Comparison of ENCODE assay signal across 14 cellular contexts in genomic region chr11:75543808-75544207, GRCh38. TPM values are rescaled to one million over a fixed set of nuclear protein-coding genes. Genes with fewer than 3 reads are reported as not detected.
DNase-seq lines count a peak whose midpoint lies in the region; ATAC-seq, FAIRE-seq and TF ChIP-seq lines count a peak whose summit lies in the region.
"Had no signal": no experiment of that assay in that cellular context is flagged by ENCODE, and none has a peak within 500 bp of the region (broad histone marks: within the 10 kb centered on the region; RNA-seq: fewer than 3 reads in every experiment).

No MANE protein-coding gene starts in this region.

- POLR2A ChIA-PET in HepG2 (lab: Yijun Ruan, JAX): no interaction called here
- POLR2A ChIA-PET in H1 (lab: Charles Lee; ENCODE audit: partially characterized antibody): interaction anchor here (4.2 to 6.0 kb wide), 4 partner anchors 10 to 30 kb away, joined by 22 to 104 read pairs (median 48); partner anchors contain the start of gene SERPINH1

- DNase-seq in HepG2 (ENCODE audit: low spot score) (no peak), right lobe of liver (no peak), RPMI8226 (peak; percentile 50), H1 (ENCODE audit: low read depth in 1 of 2, low spot score in 2 of 2) (no peak), T-helper 17 cell (no peak), upper lobe of left lung (no peak), NOMO-1 treated with dmso at 0.1 percent for 144 hours (lab: John Stamatoyannopoulos, UW; ENCODE audit: unreplicated experiment) (no peak)
- DNase-seq: AML-193, Calu3, NCI-H1048, SHP77 had no signal

- H3K27ac Mint-ChIP-seq in T-helper 17 cell: no peak overlapping the region

- H3K4me2 ChIP-seq in HepG2 (ENCODE audit: low read depth, low read length): no peak overlapping the region
- no peak overlapping the region for H3K4me2 ChIP-seq in H1 (ENCODE audit: insufficient read depth in 1 of 2, low read depth in 2 of 2, low read length in 2 of 2)

- H4K20me1 ChIP-seq in HepG2 (ENCODE audit: insufficient read depth, low read length): no peaks in the 10 kb centered on the region
- H4K20me1 ChIP-seq in H1 (replicated peaks in 1 of 2; ENCODE audit: control insufficient read depth in 1 of 2, insufficient read depth in 2 of 2, low read length in 2 of 2): no peaks in the 10 kb centered on the region

- TF ChIP-seq POLR2A in HepG2 (IDR thresholded peaks at IDR 0.05; ENCODE audit: insufficient read depth in 1 of 2, low read depth in 2 of 2, low read length in 2 of 2): no peak
- no peak for TF ChIP-seq POLR2A in right lobe of liver (IDR thresholded peaks at IDR 0.05)
- TF ChIP-seq POLR2A in H1 (IDR thresholded peaks at IDR 0.05; ENCODE audit: control extremely low read depth in 1 of 2, low read depth in 2 of 2, low read length in 2 of 2): no peak
- no peak for TF ChIP-seq POLR2A in upper lobe of left lung (IDR thresholded peaks at IDR 0.05)

- H3K27me3 Mint-ChIP-seq in T-helper 17 cell: peaks cover 6% of the 10 kb centered on the region

- H2BK12ac ChIP-seq in H1 (ENCODE audit: low read depth, low read length): no peak overlapping the region

- H2BK15ac ChIP-seq in H1 (ENCODE audit: low read length): no peak overlapping the region

- H3K4ac ChIP-seq in H1 (replicated peaks; ENCODE audit: insufficient read length, low read depth, low read length): no peak overlapping the region

- no peak overlapping the region for H2BK5ac ChIP-seq in H1 (ENCODE audit: low read depth, low read length)

- no peak overlapping the region for H4K8ac ChIP-seq in H1 (ENCODE audit: extremely low read depth, insufficient read depth, low read length)

- 66% methylated on average over 5 of the region's 6 CpGs for WGBS in HepG2 (ENCODE audit: low lambda C conversion rate)
- 78% methylated on average over 3 of the region's 6 CpGs for WGBS in right lobe of liver (ENCODE audit: insufficient coverage, low coverage, low lambda C conversion rate, missing lambda C conversion rate)
- 87% methylated on average over 6 of the region's 6 CpGs; no CpG with 5 or more reads in 1 of the 2 experiments for WGBS in H1 (ENCODE audit: extremely low coverage in 1 of 2, insufficient coverage in 1 of 2, insufficient read length in 1 of 2, insufficient replicate concordance in 2 of 2, low coverage in 1 of 2, low lambda C conversion rate in 2 of 2, missing lambda C conversion rate in 1 of 2), 2 experiments
- WGBS in upper lobe of left lung, 2 donors: 87% methylated on average over 6 of the region's 6 CpGs

- FAIRE-seq in HepG2 (lab: Jason Lieb, UNC): no peak
- no peak for FAIRE-seq in H1 (lab: Jason Lieb, UNC)
- FAIRE-seq: H54 had no signal

- H4K5ac ChIP-seq in H1 (ENCODE audit: insufficient read length, low read depth, low read length): no peak overlapping the region

- H3K9ac ChIP-seq in HepG2 (ENCODE audit: insufficient read depth, low read depth, low read length) (no peak overlapping the region), H1 (replicated peaks in 1 of 4; ENCODE audit: extremely low read depth in 1 of 4, low read depth in 3 of 4, low read length in 3 of 4) (no peak overlapping the region)

- no peak overlapping the region for H3K56ac ChIP-seq in H1 (replicated peaks; ENCODE audit: insufficient read length, low read depth, low read length)

- no peak overlapping the region for H2BK20ac ChIP-seq in H1 (ENCODE audit: low read length)

- no peak overlapping the region for H3K14ac ChIP-seq in H1 (ENCODE audit: insufficient read length)

- no peak overlapping the region for H3K18ac ChIP-seq in H1 (ENCODE audit: extremely low read depth, low read length)

- TF ChIP-seq EP300 in HepG2 (IDR thresholded peaks at IDR 0.05; ENCODE audit: low read depth in 2 of 2, low read length in 2 of 2) (no peak), HepG2 (CRISPR knock-in tag; IDR thresholded peaks at IDR 0.05; ENCODE audit: borderline replicate concordance) (no peak), H1 (IDR thresholded peaks at IDR 0.05; ENCODE audit: borderline replicate concordance in 1 of 2, low read depth in 2 of 2, low read length in 2 of 2) (no peak), upper lobe of left lung (IDR thresholded peaks at IDR 0.05) (no peak)

- ATAC-seq in HepG2: no peak
- ATAC-seq in right lobe of liver: no peak
- no peak for ATAC-seq in GM21786 (IDR thresholded peaks at IDR 0.05; ENCODE audit: unreplicated experiment)
- no peak for ATAC-seq in T-helper 17 cell
- no peak for ATAC-seq in upper lobe of left lung (ENCODE audit: low FRiP score in 2 of 2)
- ATAC-seq: Panc1 had no signal

- no peaks in the 10 kb centered on the region for H3K9me3 ChIP-seq in HepG2 (ENCODE audit: low read length)
- H3K9me3 ChIP-seq in right lobe of liver: no peaks in the 10 kb centered on the region
- H3K9me3 ChIP-seq in H1 (ENCODE audit: insufficient read depth in 2 of 2, low read depth in 1 of 2, low read length in 1 of 2): no peaks in the 10 kb centered on the region
- H3K9me3 ChIP-seq in T-helper 17 cell (ENCODE audit: control insufficient read depth, low read length, poor library complexity, severe bottlenecking): no peaks in the 10 kb centered on the region
- H3K9me3 ChIP-seq in upper lobe of left lung: no peaks in the 10 kb centered on the region

- no peak overlapping the region for H4K91ac ChIP-seq in H1 (replicated peaks; ENCODE audit: insufficient read length, low read length)

- peaks cover 15% of the 10 kb centered on the region for H3K4me1 ChIP-seq in HepG2 (ENCODE audit: insufficient read depth, low read length)
- H3K4me1 ChIP-seq in right lobe of liver: no peaks in the 10 kb centered on the region
- H3K4me1 ChIP-seq in H1 (replicated peaks in 1 of 4; ENCODE audit: control insufficient read depth in 3 of 4, insufficient read depth in 4 of 4, low read length in 3 of 4): peaks cover 0 to 4% (median 4%) of the 10 kb centered on the region in 4 experiments; a peak in 5 of 7 replicates
- H3K4me1 ChIP-seq in upper lobe of left lung: peaks cover 5 to 9% (median 6%) of the 10 kb centered on the region in 4 donors

- no peak overlapping the region for H3K23ac ChIP-seq in H1 (ENCODE audit: insufficient read length)

- intact Hi-C loops in HepG2 (cut with micrococcal nuclease; ENCODE audit: unreplicated experiment) (no loop called here), right lobe of liver (cut with DNase I) (loop anchor here in 1 of 2 donors (10.0 kb wide), 1 partner anchor 259 kb away; no protein-coding TSS in a partner anchor)

- in situ Hi-C loops in HepG2 (cut with HindIII; ENCODE audit: extremely low pct_ligation_motif_present, low pct_unique_long_range_greater_than_20kb): loop anchor here (5.0 kb wide), 1 partner anchor 33 kb away; no protein-coding TSS in a partner anchor

- BruUV-seq in HepG2 (replicated peaks; lab: Mats Ljungman, UMichigan): no TSS peak

- H3K79me2 ChIP-seq in HepG2 (ENCODE audit: insufficient read depth, low read length) (no peaks in the 10 kb centered on the region), H1 (ENCODE audit: control insufficient read depth in 1 of 2, insufficient read depth in 2 of 2, low read length in 2 of 2) (no peaks in the 10 kb centered on the region)

- CTCF ChIA-PET in HepG2 (lab: Yijun Ruan, JAX; ENCODE audit: low intra/inter-chr PET ratio, low total read pairs): no interaction called here
- CTCF ChIA-PET in H1 (lab: Charles Lee; ENCODE audit: partially characterized antibody): interaction anchor here (1.0 to 5.5 kb wide), 12 partner anchors 10 to 99 kb away, joined by 3 to 90 read pairs (median 6); no protein-coding TSS in a partner anchor

- H3K27me3 ChIP-seq in HepG2 (ENCODE audit: control insufficient read depth in 1 of 2, insufficient read depth in 2 of 2, low read length in 2 of 2): peaks cover 4 to 23% of the 10 kb centered on the region in 2 experiments
- no peaks in the 10 kb centered on the region for H3K27me3 ChIP-seq in right lobe of liver
- no peaks in the 10 kb centered on the region; a peak in 1 of 7 replicates for H3K27me3 ChIP-seq in H1 (replicated peaks in 1 of 4; ENCODE audit: control insufficient read depth in 3 of 4, extremely low read depth in 1 of 4, insufficient read depth in 3 of 4, low read length in 3 of 4)
- H3K27me3 ChIP-seq in upper lobe of left lung: no peaks in the 10 kb centered on the region

- no peak overlapping the region for H3K4me3 Mint-ChIP-seq in T-helper 17 cell

- H3K4me3 ChIP-seq in HepG2 (replicated peaks in 1 of 3; ENCODE audit: insufficient read depth in 1 of 3, low read depth in 2 of 3, low read length in 3 of 3) (no peak overlapping the region), right lobe of liver (no peak overlapping the region), H1 (ENCODE audit: extremely low read depth in 1 of 4, insufficient read depth in 2 of 4, low read depth in 3 of 4, low read length in 4 of 4) (no peak overlapping the region), upper lobe of left lung (no peak overlapping the region)

- H3K79me1 ChIP-seq in H1 (ENCODE audit: low read depth, low read length): no peaks in the 10 kb centered on the region

- no peaks in the 10 kb centered on the region for H3K23me2 ChIP-seq in H1 (ENCODE audit: low read depth, low read length)

- no peak overlapping the region for H3K27ac ChIP-seq in HepG2 (ENCODE audit: extremely low read length, insufficient read depth, low read length)
- no peak overlapping the region for H3K27ac ChIP-seq in right lobe of liver
- no peak overlapping the region for H3K27ac ChIP-seq in H1 (ENCODE audit: low read depth, low read length)
- no peak overlapping the region for H3K27ac ChIP-seq in upper lobe of left lung

- TF ChIP-seq CTCF in HepG2 (CRISPR knock-in tag; IDR thresholded peaks at IDR 0.05) (no peak), right lobe of liver (IDR thresholded peaks at IDR 0.05) (no peak), H1 (IDR thresholded peaks at IDR 0.05; ENCODE audit: control extremely low read depth in 1 of 3, insufficient read depth in 1 of 3, low read depth in 1 of 3, low read length in 3 of 3) (no peak), upper lobe of left lung (IDR thresholded peaks at IDR 0.05) (no peak)

- H3K36me3 ChIP-seq in HepG2 (replicated peaks in 1 of 2; ENCODE audit: control insufficient read depth in 1 of 2, insufficient read depth in 2 of 2, low read length in 2 of 2) (no peaks in the 10 kb centered on the region), right lobe of liver (no peaks in the 10 kb centered on the region), H1 (ENCODE audit: control insufficient read depth in 2 of 4, insufficient read depth in 4 of 4, low read length in 3 of 4) (no peaks in the 10 kb centered on the region), upper lobe of left lung (no peaks in the 10 kb centered on the region)

- H3K36me3 Mint-ChIP-seq in T-helper 17 cell (ENCODE audit: low read depth): no peaks in the 10 kb centered on the region

- no peaks in the 10 kb centered on the region for H3K4me1 Mint-ChIP-seq in T-helper 17 cell

- H2AFZ ChIP-seq in HepG2 (ENCODE audit: low read length) (no peak overlapping the region), H1 (ENCODE audit: low read length) (no peak overlapping the region)

- TF ChIP-seq RAD21 in HepG2 (CRISPR knock-in tag; IDR thresholded peaks at IDR 0.05) (no peak), H1 (IDR thresholded peaks at IDR 0.05 in 1 of 2, conservative IDR thresholded peaks at IDR 0.05 in 1 of 2; ENCODE audit: low read depth in 2 of 2, low read length in 2 of 2) (no peak)

- no peak overlapping the region for H2AK5ac ChIP-seq in H1 (ENCODE audit: low read depth, low read length)

- no peak overlapping the region for H2BK120ac ChIP-seq in H1 (replicated peaks; ENCODE audit: low read depth, low read length)

RNA-seq across cellular contexts. Expression of gene GDPD5, which starts 18.1 kb away (rescaled TPM):
- total RNA-seq in HepG2 (2016; rRNA removed; fragmentation: Illumina TruSeq; extraction: Trizol) (35.8 and 67.5 TPM in 2 replicates), right lobe of liver (10 to 100 TPM in 1 of 6 experiments, 1 to 10 TPM in 5; 2.0 to 10.7 (median 4.1) TPM), T-helper 17 cell (100 to 1,000 TPM in 1 of 2 donors, 10 to 100 TPM in 1; 77.3 to 108 TPM), upper lobe of left lung (10 to 100 TPM in 4 of 6 donors, 1 to 10 TPM in 2; 5.7 to 34.6 (median 14.0) TPM)
- 24.1 and 26.9 TPM in 2 replicates for total RNA-seq in HepG2 (2016; cell fraction: cytosol; rRNA removed; fragmentation: Illumina TruSeq; extraction: Trizol; ENCODE audit: low read depth)
- total RNA-seq in HepG2 (2016; cell fraction: insoluble cytoplasmic fraction; rRNA removed; fragmentation: Illumina TruSeq; extraction: Trizol): 31.0 and 63.9 TPM in 2 replicates
- 48.4 and 52.8 TPM in 2 replicates for total RNA-seq in HepG2 (2016; cell fraction: membrane; rRNA removed; fragmentation: Illumina TruSeq; extraction: Trizol)
- total RNA-seq in HepG2 (2016; cell fraction: nucleus; rRNA removed; fragmentation: Illumina TruSeq; extraction: Trizol): 82.9 and 86.5 TPM in 2 replicates
- polyA plus RNA-seq in HepG2 (2011; rRNA removed) (55.0 and 55.2 TPM in 2 replicates), H1 (2011; rRNA removed) (7.8 and 10.2 TPM in 2 replicates)
- 19.4 and 33.8 TPM in 2 replicates for polyA plus RNA-seq in HepG2 (2011; cell fraction: cytosol; rRNA removed)
- 229 and 337 TPM in 2 replicates for polyA plus RNA-seq in HepG2 (2011; cell fraction: nucleus; rRNA removed)
- 36.3 and 37.7 TPM in 2 replicates for polyA plus RNA-seq in HepG2 (2012)
- polyA plus RNA-seq in HepG2 (2016; cell fraction: cytosol; fragmentation: Illumina TruSeq; extraction: Trizol; ENCODE audit: low read depth): 14.1 and 14.2 TPM in 2 replicates
- 33.8 and 39.1 TPM in 2 replicates for polyA plus RNA-seq in HepG2 (2016; cell fraction: insoluble cytoplasmic fraction; fragmentation: Illumina TruSeq; extraction: Trizol; ENCODE audit: low read depth)
- polyA plus RNA-seq in HepG2 (2016; cell fraction: membrane; fragmentation: Illumina TruSeq; extraction: Trizol; ENCODE audit: low read depth): 33.4 and 35.7 TPM in 2 replicates
- polyA plus RNA-seq in HepG2 (2016; cell fraction: nucleus; fragmentation: Illumina TruSeq; extraction: Trizol; ENCODE audit: insufficient read depth, low read depth): 217 and 242 TPM in 2 replicates
- 39.6 and 88.9 TPM in 2 replicates for polyA minus RNA-seq in HepG2 (2011; rRNA and poly(A)+ RNA removed; ENCODE audit: low replicate concordance)
- 23.0 and 24.3 TPM in 2 replicates for polyA minus RNA-seq in HepG2 (2011; cell fraction: cytosol; rRNA and poly(A)+ RNA removed)
- polyA minus RNA-seq in HepG2 (2011; cell fraction: nucleus; rRNA and poly(A)+ RNA removed): 51.5 and 67.3 TPM in 2 replicates
- total RNA-seq in H1 (2021; fragmentation: NEBNext Ultra II Directional; extraction: Animal tissue kit (Norgen Biotek cat#: 25700)): 8.1 and 8.6 TPM in 2 replicates
- polyA plus RNA-seq in H1 (2011; cell fraction: cytosol; rRNA removed): 6.4 TPM
- polyA plus RNA-seq in H1 (2011; cell fraction: nucleus; rRNA removed): 27.2 TPM
- polyA plus RNA-seq in H1 (2012, experiment 1 of 2): 4.8 to 10.4 TPM (median 8.0 TPM) in 4 replicates
- polyA plus RNA-seq in H1 (2012, experiment 2 of 2): 6.2 TPM
- polyA plus RNA-seq in H1 (2013, experiment 1 of 2): 10.7 TPM
- 10.8 TPM for polyA plus RNA-seq in H1 (2013, experiment 2 of 2)
- 6.0 and 7.1 TPM in 2 replicates for polyA minus RNA-seq in H1 (2011; rRNA and poly(A)+ RNA removed)
- polyA minus RNA-seq in H1 (2011; cell fraction: cytosol; rRNA and poly(A)+ RNA removed): 3.8 TPM
- polyA minus RNA-seq in H1 (2011; cell fraction: nucleus; rRNA and poly(A)+ RNA removed): 8.1 TPM

RNA-seq across cellular contexts. Expression of gene SERPINH1, which starts 18.2 kb away (rescaled TPM):
- total RNA-seq in HepG2 (2016; rRNA removed; fragmentation: Illumina TruSeq; extraction: Trizol) (31.3 and 83.8 TPM in 2 replicates), right lobe of liver (10 to 100 TPM; 14.6 to 44.3 (median 33.8) TPM), T-helper 17 cell (1 to 10 TPM; 3.5 to 3.6 TPM), upper lobe of left lung (100 to 1,000 TPM in 5 of 6 donors, 10 to 100 TPM in 1; 95.9 to 266 (median 145) TPM)
- total RNA-seq in HepG2 (2016; cell fraction: cytosol; rRNA removed; fragmentation: Illumina TruSeq; extraction: Trizol; ENCODE audit: low read depth): 10.9 and 11.9 TPM in 2 replicates
- 27.2 and 84.9 TPM in 2 replicates for total RNA-seq in HepG2 (2016; cell fraction: insoluble cytoplasmic fraction; rRNA removed; fragmentation: Illumina TruSeq; extraction: Trizol)
- 21.3 and 21.4 TPM in 2 replicates for total RNA-seq in HepG2 (2016; cell fraction: membrane; rRNA removed; fragmentation: Illumina TruSeq; extraction: Trizol)
- total RNA-seq in HepG2 (2016; cell fraction: nucleus; rRNA removed; fragmentation: Illumina TruSeq; extraction: Trizol): 63.4 and 80.5 TPM in 2 replicates
- polyA plus RNA-seq in HepG2 (2011; rRNA removed) (83.6 and 101 TPM in 2 replicates), H1 (2011; rRNA removed) (621 and 869 TPM in 2 replicates)
- 50.5 and 96.5 TPM in 2 replicates for polyA plus RNA-seq in HepG2 (2011; cell fraction: cytosol; rRNA removed)
- 91.5 and 110 TPM in 2 replicates for polyA plus RNA-seq in HepG2 (2011; cell fraction: nucleus; rRNA removed)
- polyA plus RNA-seq in HepG2 (2012): 46.1 and 57.3 TPM in 2 replicates
- 8.9 and 11.1 TPM in 2 replicates for polyA plus RNA-seq in HepG2 (2016; cell fraction: cytosol; fragmentation: Illumina TruSeq; extraction: Trizol; ENCODE audit: low read depth)
- polyA plus RNA-seq in HepG2 (2016; cell fraction: insoluble cytoplasmic fraction; fragmentation: Illumina TruSeq; extraction: Trizol; ENCODE audit: low read depth): 30.8 and 35.3 TPM in 2 replicates
- polyA plus RNA-seq in HepG2 (2016; cell fraction: membrane; fragmentation: Illumina TruSeq; extraction: Trizol; ENCODE audit: low read depth): 15.5 and 16.1 TPM in 2 replicates
- polyA plus RNA-seq in HepG2 (2016; cell fraction: nucleus; fragmentation: Illumina TruSeq; extraction: Trizol; ENCODE audit: insufficient read depth, low read depth): 114 and 127 TPM in 2 replicates
- polyA minus RNA-seq in HepG2 (2011; rRNA and poly(A)+ RNA removed; ENCODE audit: low replicate concordance): 129 and 168 TPM in 2 replicates
- 52.3 and 73.2 TPM in 2 replicates for polyA minus RNA-seq in HepG2 (2011; cell fraction: cytosol; rRNA and poly(A)+ RNA removed)
- 20.1 and 27.8 TPM in 2 replicates for polyA minus RNA-seq in HepG2 (2011; cell fraction: nucleus; rRNA and poly(A)+ RNA removed)
- 420 and 424 TPM in 2 replicates for total RNA-seq in H1 (2021; fragmentation: NEBNext Ultra II Directional; extraction: Animal tissue kit (Norgen Biotek cat#: 25700))
- 482 TPM for polyA plus RNA-seq in H1 (2011; cell fraction: cytosol; rRNA removed)
- polyA plus RNA-seq in H1 (2011; cell fraction: nucleus; rRNA removed): 605 TPM
- 280 to 399 TPM (median 368 TPM) in 4 replicates for polyA plus RNA-seq in H1 (2012, experiment 1 of 2)
- 351 TPM for polyA plus RNA-seq in H1 (2012, experiment 2 of 2)
- 739 TPM for polyA plus RNA-seq in H1 (2013, experiment 1 of 2)
- polyA plus RNA-seq in H1 (2013, experiment 2 of 2): 760 TPM
- 124 and 163 TPM in 2 replicates for polyA minus RNA-seq in H1 (2011; rRNA and poly(A)+ RNA removed)
- 266 TPM for polyA minus RNA-seq in H1 (2011; cell fraction: cytosol; rRNA and poly(A)+ RNA removed)
- polyA minus RNA-seq in H1 (2011; cell fraction: nucleus; rRNA and poly(A)+ RNA removed): 239 TPM

Comparison
In these comparisons a context has a peak if more than half of its experiments do, and no peak if none do; other contexts are left out.
1. Of the 41 proteins assayed by ChIP-seq in both HepG2 and H1: peak only in HepG2: none; only in H1: KDM1A; in both: none; in neither: 40.